In genomic region chr2:215843579-215843978, GRCh38 we compare ENCODE assay signal across 11 cellular contexts.
DNase-seq lines count a peak whose midpoint lies in the region; ATAC-seq lines count a peak whose summit lies in the region.
"Had no signal": no experiment of that assay in that cellular context is flagged by ENCODE, and none has a peak within 500 bp of the region (broad histone marks: within the 10 kb centered on the region; RNA-seq: fewer than 3 reads in every experiment).

No MANE protein-coding gene starts in this region.

- H3K36me3 ChIP-seq in MG63: no peaks in the 10 kb centered on the region
- H3K36me3 ChIP-seq: Peyer's patch had no signal

- H3K27me3 ChIP-seq in MG63: no peaks in the 10 kb centered on the region
- H3K27me3 ChIP-seq: Peyer's patch had no signal

- peak; percentile 49 for DNase-seq in Caki2 (ENCODE audit: low read depth)
- DNase-seq in MG63: peak; percentile 68
- DNase-seq in dermis blood vessel endothelial cell: peak; percentile 88
- peak; percentile 11 for DNase-seq in occipital lobe (lab: John Stamatoyannopoulos, UW)
- DNase-seq in NCI-H69 (lab: John Stamatoyannopoulos, UW): no peak
- no peak for DNase-seq in T-helper 9 cell
- DNase-seq in NCI-H1048 (lab: John Stamatoyannopoulos, UW): no peak
- DNase-seq: NCI-H1417; Peyer's patch; stimulated activated naive B cell treated with anti-CD40 and anti-IgM and Interleukin-4, amounts not matched to agents 10 μg/mL and 1 μg/mL and 100 μg/mL, for 72 hours had no signal

- in situ Hi-C loops in Caki2 (cut with HindIII; ENCODE audit: low pct_unique_long_range_greater_than_20kb, low sequenced_read_pairs): no loop called here

- ATAC-seq in activated CD4-positive, CD25-positive, alpha-beta regulatory T cell treated with anti-CD3 and anti-CD28 coated beads, Interleukin-2, amount 50 U/mL, for 24 hours: no peak
- ATAC-seq: stimulated activated naive B cell treated with anti-CD40 and anti-IgM and Interleukin-4, amounts not matched to agents 10 μg/mL and 1 μg/mL and 100 μg/mL, for 72 hours had no signal

- no peaks in the 10 kb centered on the region for H3K9me3 ChIP-seq in MG63
- H3K9me3 ChIP-seq: Peyer's patch had no signal

- no peak overlapping the region for H3K4me3 ChIP-seq in MG63
- H3K4me3 ChIP-seq: Peyer's patch had no signal

Comparison
In these comparisons a context has a peak if more than half of its experiments do, and no peak if none do; other contexts are left out.
1. DNase-seq: peak in Caki2 (single experiment), MG63 (single experiment), dermis blood vessel endothelial cell (single experiment) and occipital lobe (single experiment); none in NCI-H69 (single experiment), T-helper 9 cell (single experiment) and NCI-H1048 (single experiment).